9 cellular contexts compared by ENCODE assay signal in genomic region chr16:590165-590874, GRCh38. TPM values are rescaled to one million over a fixed set of nuclear protein-coding genes. Genes with fewer than 3 reads are reported as not detected.
DNase-seq lines count a peak whose midpoint lies in the region; ATAC-seq and TF ChIP-seq lines count a peak whose summit lies in the region.
"Had no signal": no experiment of that assay in that cellular context is flagged by ENCODE, and none has a peak within 500 bp of the region (broad histone marks: within the 10 kb centered on the region; RNA-seq: fewer than 3 reads in every experiment).

No MANE protein-coding gene starts in this region.

- peak overlapping the region; percentile 74 for H3K4me3 ChIP-seq in CD8-positive, alpha-beta T cell (ENCODE audit: low read depth, low read length)
- H3K4me3 ChIP-seq in testis: peak overlapping the region; percentile 75 to 81

- peaks cover 29% of the 10 kb centered on the region for H3K4me1 ChIP-seq in CD8-positive, alpha-beta T cell (ENCODE audit: insufficient read depth, low read length)
- peaks cover 33% of the 10 kb centered on the region for H3K4me1 ChIP-seq in testis

- H3K27me3 Mint-ChIP-seq in CD8-positive, alpha-beta T cell (ENCODE audit: low read depth): no peaks in the 10 kb centered on the region

- no peaks in the 10 kb centered on the region for H3K9me3 ChIP-seq in CD8-positive, alpha-beta T cell (ENCODE audit: low read length)
- H3K9me3 ChIP-seq in testis: no peaks in the 10 kb centered on the region

- peak overlapping the region; percentile 74 for H3K27ac Mint-ChIP-seq in CD8-positive, alpha-beta T cell

- H3K27me3 ChIP-seq in CD8-positive, alpha-beta T cell (ENCODE audit: insufficient read depth, low read length): no peaks in the 10 kb centered on the region
- H3K27me3 ChIP-seq in layer of hippocampus (ENCODE audit: control insufficient read depth, insufficient read depth, low read length) (no peaks in the 10 kb centered on the region), testis (no peaks in the 10 kb centered on the region)

- H3K36me3 ChIP-seq in CD8-positive, alpha-beta T cell (ENCODE audit: insufficient read depth, low read length): no peaks in the 10 kb centered on the region
- H3K36me3 ChIP-seq in testis (ENCODE audit: low read depth, missing control alignments): no peaks in the 10 kb centered on the region

- TF ChIP-seq CTCF in CD8-positive, alpha-beta T cell (IDR thresholded peaks at IDR 0.05): no peak
- no peak for TF ChIP-seq CTCF in testis (IDR thresholded peaks at IDR 0.05)

- peak in 1 of 7 experiments; percentile 33 for DNase-seq in CD8-positive, alpha-beta T cell
- peak; percentile 31 for DNase-seq in amniotic stem cell (lab: John Stamatoyannopoulos, UW)
- no peak for DNase-seq in testis
- no peak for DNase-seq in NCI-H2081 treated with DMSO at 0.1 percent for 48 hours (lab: John Stamatoyannopoulos, UW)
- DNase-seq in NCI-H226: no peak

- CTCF ChIA-PET in CD8-positive, alpha-beta T cell (lab: Charles Lee): no interaction called here

- no peak for TF ChIP-seq POLR2A in testis (IDR thresholded peaks at IDR 0.05)

- no peaks in the 10 kb centered on the region for H3K9me3 Mint-ChIP-seq in CD8-positive, alpha-beta T cell

- ATAC-seq in CD8-positive, alpha-beta T cell: no peak
- ATAC-seq in HG02840 (IDR thresholded peaks at IDR 0.05; ENCODE audit: low FRiP score, unreplicated experiment) (peak; percentile 1), HG03457 (IDR thresholded peaks at IDR 0.05; ENCODE audit: unreplicated experiment) (no peak)

- H3K4me1 Mint-ChIP-seq in CD8-positive, alpha-beta T cell (ENCODE audit: low read depth): peaks cover 40% of the 10 kb centered on the region

- POLR2A ChIA-PET in CD8-positive, alpha-beta T cell (lab: Charles Lee): interaction anchor here (1.1 kb wide), 1 partner anchor 63 kb away, joined by 4 read pairs; the partner anchor contains the start of gene CAPN15

- intact Hi-C loops in CD8-positive, alpha-beta T cell (cut with DNase I, micrococcal nuclease): loop anchor here in 1 of 2 experiments (5.0 kb wide), 1 partner anchor 217 kb away; no protein-coding TSS in a partner anchor
- intact Hi-C loops in testis (cut with DNase I; ENCODE audit: low total_unique reads): no loop called here

- peaks cover 16% of the 10 kb centered on the region for H3K36me3 Mint-ChIP-seq in CD8-positive, alpha-beta T cell

- H3K27ac ChIP-seq in CD8-positive, alpha-beta T cell (ENCODE audit: low read depth, low read length): peak overlapping the region; percentile 56
- H3K27ac ChIP-seq in layer of hippocampus (ENCODE audit: low read depth, low read length) (peak overlapping the region; percentile 78), testis (peak overlapping the region; percentile 2 to 74)

- WGBS in testis, 2 donors: 1 to 8% methylated on average over 12 to 68 of the region's 80 CpGs

- peak overlapping the region; percentile 83 for H3K4me3 Mint-ChIP-seq in CD8-positive, alpha-beta T cell

RNA-seq across cellular contexts. Expression of gene RAB40C, which starts 0.5 kb away (rescaled TPM):
- 1 to 10 TPM; 3.9 to 5.9 TPM for total RNA-seq in CD8-positive, alpha-beta T cell
- total RNA-seq in testis: 10 to 100 TPM; 47.9 to 51.2 TPM
- 27.6 TPM for polyA plus RNA-seq in testis (ENCODE audit: insufficient read depth, low read depth, low replicate concordance)

RNA-seq across cellular contexts. Expression of gene PIGQ, which starts 20.6 kb away (rescaled TPM):
- 10 to 100 TPM; 25.9 to 31.0 TPM for total RNA-seq in CD8-positive, alpha-beta T cell
- 100 to 1,000 TPM in 1 of 2 donors, 10 to 100 TPM in 1; 95.4 to 123 TPM for total RNA-seq in testis
- polyA plus RNA-seq in testis (ENCODE audit: insufficient read depth, low read depth, low replicate concordance): 80.5 TPM

RNA-seq across cellular contexts. Expression of gene NHLRC4, which starts 23.5 kb away (rescaled TPM):
- total RNA-seq in CD8-positive, alpha-beta T cell: under 1 TPM in 1 of 2 experiments, not detected in 1; 0.25 TPM
- total RNA-seq in testis: 1 to 10 TPM; 4.5 TPM
- 3.0 TPM for polyA plus RNA-seq in testis (ENCODE audit: insufficient read depth, low read depth, low replicate concordance)

RNA-seq across cellular contexts. Expression of gene PRR35, which starts 30.1 kb away (rescaled TPM):
- not detected for total RNA-seq in CD8-positive, alpha-beta T cell
- 1 to 10 TPM; 5.0 to 7.2 TPM for total RNA-seq in testis
- 1.7 TPM for polyA plus RNA-seq in testis (ENCODE audit: insufficient read depth, low read depth, low replicate concordance)
- total RNA-seq: T-helper 2 cell treated with Interferon-gamma antibody and Interleukin-4, amounts not matched to agents 100 ng/mL and 5 ng/mL, for 36 hours had no signal

RNA-seq across cellular contexts. Expression of gene WFIKKN1, which starts 40.5 kb away (rescaled TPM):
- total RNA-seq in CD8-positive, alpha-beta T cell: under 1 TPM; 0.16 to 0.17 TPM
- 10 to 100 TPM in 1 of 2 donors, 1 to 10 TPM in 1; 3.5 to 10.5 TPM for total RNA-seq in testis
- polyA plus RNA-seq in testis (ENCODE audit: insufficient read depth, low read depth, low replicate concordance): 1.1 TPM

Comparison
In these comparisons a context has a peak if more than half of its experiments do, and no peak if none do; other contexts are left out.
1. RNA of gene RAB40C, which starts 0.5 kb away (total RNA-seq): 47.9 to 51.2 TPM in testis; 3.9 to 5.9 TPM in CD8-positive, alpha-beta T cell; every median in the first group is over 4 times any median in the second.
2. RNA of gene NHLRC4, which starts 23.5 kb away (total RNA-seq): 4.5 TPM in testis; 0.25 TPM in CD8-positive, alpha-beta T cell; every median in the first group is over 4 times any median in the second.
3. Peak in every context shown above with its lines, with median percentiles within 50 percentile points of each other: H3K27ac ChIP-seq.